In genomic region chr19:40249201-40249600, GRCh38 we compare ENCODE assay signal across 21 cellular contexts. TPM values are rescaled to one million over a fixed set of nuclear protein-coding genes. Genes with fewer than 3 reads are reported as not detected.
DNase-seq lines count a peak whose midpoint lies in the region; ATAC-seq, FAIRE-seq and TF ChIP-seq lines count a peak whose summit lies in the region.
"Had no signal": no experiment of that assay in that cellular context is flagged by ENCODE, and none has a peak within 500 bp of the region (broad histone marks: within the 10 kb centered on the region; RNA-seq: fewer than 3 reads in every experiment).

No MANE protein-coding gene starts in this region.

- intact Hi-C loops in natural killer cell (cut with micrococcal nuclease) = no loop called here
- intact Hi-C loops in dorsolateral prefrontal cortex (cut with DNase I) = no loop called here

- no peak overlapping the region for H2AK5ac ChIP-seq in neuronal stem cell (ENCODE audit: low read depth, low read length)

- H3K27me3 Mint-ChIP-seq in natural killer cell treated with Interleukin-12 subunit alpha and Interleukin-12 subunit beta and Interleukin-15 and Interleukin-18, amount 100 ng/mL, for 72 hours = no peaks in the 10 kb centered on the region
- H3K27me3 Mint-ChIP-seq in natural killer cell (ENCODE audit: low read depth in 2 of 2) = no peaks in the 10 kb centered on the region

- no peak overlapping the region for H2BK15ac ChIP-seq in neuronal stem cell (ENCODE audit: low read length)

- no peak for ATAC-seq in natural killer cell treated with Interleukin-12 subunit alpha and Interleukin-12 subunit beta and Interleukin-15 and Interleukin-18, amount 100 ng/mL, for 72 hours
- ATAC-seq in natural killer cell (no peak), GM21825 (IDR thresholded peaks at IDR 0.05; ENCODE audit: unreplicated experiment) (no peak), HG02973 (IDR thresholded peaks at IDR 0.05; ENCODE audit: unreplicated experiment) (no peak)
- ATAC-seq: A549, GM12878 had no signal

- no peak overlapping the region for H2BK120ac ChIP-seq in neuronal stem cell (ENCODE audit: low read depth, low read length)

- H3K4me1 Mint-ChIP-seq in natural killer cell treated with Interleukin-12 subunit alpha and Interleukin-12 subunit beta and Interleukin-15 and Interleukin-18, amount 100 ng/mL, for 72 hours (ENCODE audit: low read depth in 2 of 2) = peaks cover 4 to 21% of the 10 kb centered on the region in 2 donors
- H3K4me1 Mint-ChIP-seq in natural killer cell = peaks cover 47 to 56% of the 10 kb centered on the region in 2 donors

- no peaks in the 10 kb centered on the region for H3K36me3 Mint-ChIP-seq in natural killer cell treated with Interleukin-12 subunit alpha and Interleukin-12 subunit beta and Interleukin-15 and Interleukin-18, amount 100 ng/mL, for 72 hours
- H3K36me3 Mint-ChIP-seq in natural killer cell = peaks cover 6% of the 10 kb centered on the region

- H3K27ac Mint-ChIP-seq in natural killer cell treated with Interleukin-12 subunit alpha and Interleukin-12 subunit beta and Interleukin-15 and Interleukin-18, amount 100 ng/mL, for 72 hours = no peak overlapping the region
- no peak overlapping the region for H3K27ac Mint-ChIP-seq in natural killer cell

- no peaks in the 10 kb centered on the region for H3K9me3 Mint-ChIP-seq in natural killer cell treated with Interleukin-12 subunit alpha and Interleukin-12 subunit beta and Interleukin-15 and Interleukin-18, amount 100 ng/mL, for 72 hours
- H3K9me3 Mint-ChIP-seq in natural killer cell = no peaks in the 10 kb centered on the region

- no peak overlapping the region for H3K9ac ChIP-seq in neuronal stem cell (ENCODE audit: low read depth, low read length, poor library complexity)

- no peak overlapping the region for H3K4me3 Mint-ChIP-seq in natural killer cell treated with Interleukin-12 subunit alpha and Interleukin-12 subunit beta and Interleukin-15 and Interleukin-18, amount 100 ng/mL, for 72 hours
- no peak overlapping the region for H3K4me3 Mint-ChIP-seq in natural killer cell

- no peak overlapping the region for H3K4me2 ChIP-seq in neuronal stem cell (ENCODE audit: insufficient read depth, low read length, poor library complexity, severe bottlenecking)
- H3K4me2 ChIP-seq: A549 had no signal

- no CpG with 5 or more reads among the region's 10 CpGs for WGBS in neuronal stem cell (ENCODE audit: extremely low coverage in 2 of 2, insufficient read length in 2 of 2, insufficient replicate concordance in 1 of 2), 2 donors

- no peak overlapping the region for H4K8ac ChIP-seq in neuronal stem cell (ENCODE audit: low read depth, low read length)

- peak overlapping the region; percentile 41 for H3K14ac ChIP-seq in neuronal stem cell (ENCODE audit: low read length)

- no peak overlapping the region for H3K18ac ChIP-seq in neuronal stem cell (ENCODE audit: low read length)

- TF ChIP-seq POLR2A in GM12891 (IDR thresholded peaks at IDR 0.05; ENCODE audit: low read depth, low read length) = no peak

- H3K4ac ChIP-seq in neuronal stem cell (ENCODE audit: low read length) = no peak overlapping the region

- FAIRE-seq in GM12891 (lab: Jason Lieb, UNC) = no peak
- FAIRE-seq: A549, GM12878, GM18507, H54 had no signal

- H4K91ac ChIP-seq in neuronal stem cell (ENCODE audit: low read depth, low read length, poor library complexity) = no peak overlapping the region

- H3K4me3 ChIP-seq in dorsolateral prefrontal cortex = no peak overlapping the region
- peak overlapping the region in 1 of 2 donors; percentile 25 for H3K4me3 ChIP-seq in neuronal stem cell (ENCODE audit: low read length in 2 of 2)
- H3K4me3 ChIP-seq: A549, GM12878, Peyer's patch had no signal

- peaks cover 5% of the 10 kb centered on the region for H3K79me1 ChIP-seq in neuronal stem cell (ENCODE audit: low read depth, low read length)

- H2BK12ac ChIP-seq in neuronal stem cell (ENCODE audit: low read length) = no peak overlapping the region

- H3K9me3 ChIP-seq in neuronal stem cell (replicated peaks in 1 of 2; ENCODE audit: control insufficient read depth in 2 of 2, insufficient read depth in 1 of 2, low read depth in 1 of 2, low read length in 2 of 2) = no peaks in the 10 kb centered on the region
- H3K9me3 ChIP-seq: A549, Peyer's patch had no signal

- DNase-seq in natural killer cell treated with Interleukin-12 subunit alpha and Interleukin-12 subunit beta and Interleukin-15 and Interleukin-18, amount 100 ng/mL, for 72 hours (ENCODE audit: low spot score) = peak; percentile 60
- DNase-seq in natural killer cell = no peak
- no peak for DNase-seq in dorsolateral prefrontal cortex
- DNase-seq in neuronal stem cell (ENCODE audit: low spot score) = no peak
- DNase-seq in GM12891 (ENCODE audit: insufficient read length, low spot score) = no peak
- DNase-seq: DND-41, GDM1, Kasumi-1, NCI-H1105, NCI-H1694, NCI-H2107, NCI-H226, NCI-H524 treated with DMSO at 0.1 percent for 48 hours, Peyer's patch, SHP77 had no signal

- H3K36me3 ChIP-seq in neuronal stem cell (replicated peaks in 1 of 2; ENCODE audit: control insufficient read depth in 2 of 2, insufficient read depth in 2 of 2, low read length in 2 of 2) = peaks cover 3 to 54% of the 10 kb centered on the region in 2 donors

- no peak overlapping the region for H2AFZ ChIP-seq in neuronal stem cell (ENCODE audit: low read length)

- H3K27ac ChIP-seq in dorsolateral prefrontal cortex (peak overlapping the region in 42 of 59 donors; percentile 2 to 79 (median 51)), neuronal stem cell (replicated peaks; ENCODE audit: low read length) (no peak overlapping the region)
- H3K27ac ChIP-seq: A549, Peyer's patch had no signal

- TF ChIP-seq CTCF in natural killer cell (IDR thresholded peaks at IDR 0.05) (no peak), dorsolateral prefrontal cortex (IDR thresholded peaks at IDR 0.05 in 54 of 56, conservative IDR thresholded peaks at IDR 0.05 in 2 of 56; ENCODE audit: low read depth in 1 of 56, partially characterized antibody in 56 of 56) (no peak)

- H3K27me3 ChIP-seq in dorsolateral prefrontal cortex (no peaks in the 10 kb centered on the region), neuronal stem cell (ENCODE audit: control insufficient read depth in 3 of 3, insufficient read depth in 3 of 3, low read depth in 1 of 3, low read length in 3 of 3) (no peaks in the 10 kb centered on the region)
- H3K27me3 ChIP-seq: Peyer's patch had no signal

- H3K4me1 ChIP-seq in neuronal stem cell (ENCODE audit: control insufficient read depth in 2 of 2, insufficient read depth in 1 of 2, low read depth in 1 of 2, low read length in 2 of 2) = peaks cover 2 to 7% of the 10 kb centered on the region in 2 donors
- H3K4me1 ChIP-seq: A549 had no signal

- no peak overlapping the region for H3K23ac ChIP-seq in neuronal stem cell (ENCODE audit: low read depth, low read length, poor library complexity)

- no peak overlapping the region for H2BK5ac ChIP-seq in neuronal stem cell (ENCODE audit: low read length)

TF ChIP-seq in GM12891, 5 proteins besides CTCF, POLR2A, EP300 and RAD21:
- no peak for TF ChIP-seq POLR2AphosphoS5 (IDR thresholded peaks at IDR 0.05; ENCODE audit: low read depth, low read length)
- TF ChIP-seq SPI1 (IDR thresholded peaks at IDR 0.05; ENCODE audit: low read depth, low read length) = no peak
- no peak for TF ChIP-seq TAF1 (IDR thresholded peaks at IDR 0.05; ENCODE audit: low read depth, low read length)
- no peak for TF ChIP-seq POU2F2 (IDR thresholded peaks at IDR 0.05; ENCODE audit: low read depth, low read length)
- no peak for TF ChIP-seq PAX5 (IDR thresholded peaks at IDR 0.05; ENCODE audit: insufficient read depth, low read length, severe bottlenecking)
TF ChIP-seq in GM12891: peak in this region for 0.

RNA-seq across cellular contexts. Expression of gene CCNP, which starts 22.7 kb away (rescaled TPM):
- total RNA-seq in natural killer cell treated with Interleukin-12 subunit alpha and Interleukin-12 subunit beta and Interleukin-15 and Interleukin-18, amount 100 ng/mL, for 72 hours = under 1 TPM in 1 of 2 donors, not detected in 1; 0.98 TPM
- total RNA-seq in natural killer cell = 1 to 10 TPM; 1.2 to 1.8 (median 1.2) TPM
- total RNA-seq in dorsolateral prefrontal cortex = 10 to 100 TPM in 1 of 120 experiments, 1 to 10 TPM in 86, under 1 TPM in 30, not detected in 3; 0.32 to 10.0 (median 1.6) TPM
- polyA plus RNA-seq in neuronal stem cell (2013, experiment 1 of 2) = 0.66 TPM
- 0.69 TPM for polyA plus RNA-seq in neuronal stem cell (2013, experiment 2 of 2)
- polyA plus RNA-seq in GM12891 (2012; ENCODE audit: low read depth, missing spikeins) = 0.06 TPM

RNA-seq across cellular contexts. Expression of gene TTC9B, which starts 31.0 kb away (rescaled TPM):
- not detected for total RNA-seq in natural killer cell treated with Interleukin-12 subunit alpha and Interleukin-12 subunit beta and Interleukin-15 and Interleukin-18, amount 100 ng/mL, for 72 hours
- total RNA-seq in natural killer cell (not detected), dorsolateral prefrontal cortex (100 to 1,000 TPM in 13 of 120 experiments, 10 to 100 TPM in 107; 27.3 to 112 (median 74.4) TPM)
- polyA plus RNA-seq in neuronal stem cell (2013, experiment 1 of 2) = not detected
- polyA plus RNA-seq in neuronal stem cell (2013, experiment 2 of 2) = not detected
- polyA plus RNA-seq in GM12891 (2012; ENCODE audit: low read depth, missing spikeins) = 0.13 TPM
- total RNA-seq: GM12878, Peyer's patch had no signal
- polyA plus RNA-seq: A549 had no signal

RNA-seq across cellular contexts. Expression of gene AKT2, which starts 35.9 kb away (rescaled TPM):
- 100 to 1,000 TPM; 131 to 180 TPM for total RNA-seq in natural killer cell treated with Interleukin-12 subunit alpha and Interleukin-12 subunit beta and Interleukin-15 and Interleukin-18, amount 100 ng/mL, for 72 hours
- 100 to 1,000 TPM; 234 to 292 (median 261) TPM for total RNA-seq in natural killer cell
- 100 to 1,000 TPM in 117 of 120 experiments, 10 to 100 TPM in 3; 95.3 to 215 (median 139) TPM for total RNA-seq in dorsolateral prefrontal cortex
- 104 TPM for polyA plus RNA-seq in neuronal stem cell (2013, experiment 1 of 2)
- 107 TPM for polyA plus RNA-seq in neuronal stem cell (2013, experiment 2 of 2)
- polyA plus RNA-seq in GM12891 (2012; ENCODE audit: low read depth, missing spikeins) = 62.1 TPM

RNA-seq across cellular contexts. Expression of gene MAP3K10, which starts 58.0 kb away (rescaled TPM):
- total RNA-seq in natural killer cell treated with Interleukin-12 subunit alpha and Interleukin-12 subunit beta and Interleukin-15 and Interleukin-18, amount 100 ng/mL, for 72 hours = 10 to 100 TPM; 13.2 to 28.4 TPM
- total RNA-seq in natural killer cell (10 to 100 TPM; 27.1 to 39.0 (median 36.0) TPM), dorsolateral prefrontal cortex (100 to 1,000 TPM in 114 of 120 experiments, 10 to 100 TPM in 6; 72.4 to 232 (median 136) TPM)
- 13.5 TPM for polyA plus RNA-seq in neuronal stem cell (2013, experiment 1 of 2)
- 13.6 TPM for polyA plus RNA-seq in neuronal stem cell (2013, experiment 2 of 2)
- polyA plus RNA-seq in GM12891 (2012; ENCODE audit: low read depth, missing spikeins) = 4.1 TPM

Comparison
In these comparisons a context has a peak if more than half of its experiments do, and no peak if none do; other contexts are left out.
1. RNA of gene TTC9B, which starts 31.0 kb away (total RNA-seq): 27.3 to 112 TPM in dorsolateral prefrontal cortex; not detected in natural killer cell treated with Interleukin-12 subunit alpha and Interleukin-12 subunit beta and Interleukin-15 and Interleukin-18, amount 100 ng/mL, for 72 hours and not detected in natural killer cell; every median in the first group is over 10 times any median in the second.